In the genomic region with DNA sequence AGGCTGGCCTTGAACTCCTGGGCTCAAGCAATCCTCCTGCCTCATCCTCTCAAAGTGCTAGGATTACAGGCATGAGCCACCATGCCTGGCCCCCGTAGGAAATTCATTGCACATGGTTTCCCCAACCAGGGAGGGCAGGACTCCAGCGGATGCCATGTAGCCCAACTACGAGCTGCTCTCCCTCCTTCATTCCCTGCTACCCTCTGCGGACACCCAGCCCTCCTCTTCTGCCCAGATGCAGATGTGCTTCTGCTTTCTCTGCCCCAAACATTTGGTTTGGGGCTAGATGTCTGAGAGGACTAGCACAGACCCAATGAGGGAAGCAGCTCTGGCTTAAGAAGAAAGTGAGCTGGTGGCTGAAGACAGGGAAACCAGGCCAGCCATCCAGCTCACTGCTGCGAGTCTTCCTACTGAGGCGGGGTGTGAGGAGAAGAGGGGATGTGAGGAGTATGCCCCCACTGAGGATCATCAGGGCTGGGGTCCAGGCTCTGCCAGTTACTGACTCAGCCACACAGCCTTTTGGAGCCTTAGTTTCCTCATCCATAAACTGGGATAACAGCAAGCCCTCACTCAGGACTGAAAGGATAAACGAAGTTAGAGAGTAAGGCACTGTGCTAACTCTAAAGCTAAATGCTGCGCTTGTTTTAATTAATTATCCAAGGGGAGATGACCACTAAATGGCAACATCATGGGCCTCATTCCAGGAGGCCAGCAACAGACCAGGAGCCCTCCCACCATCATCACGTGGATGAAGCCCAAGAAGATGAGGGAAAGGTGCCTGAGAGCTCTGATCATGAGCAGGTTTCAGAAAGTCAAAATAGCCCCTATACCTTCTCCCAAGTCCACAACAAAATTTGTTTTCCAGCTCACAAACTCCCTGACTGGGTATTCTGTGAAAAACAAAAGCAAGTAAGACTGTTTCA, we compare ENCODE assay signal across 1 cellular context.
TF ChIP-seq lines count a peak whose summit lies in the region.

No MANE protein-coding gene starts in this region.

TF ChIP-seq in H1, 55 proteins besides CTCF, POLR2A, EP300 and RAD21:
- no peak for TF ChIP-seq CHD2 (IDR thresholded peaks at IDR 0.05; ENCODE audit: low read length)
- TF ChIP-seq, protein P1, sequence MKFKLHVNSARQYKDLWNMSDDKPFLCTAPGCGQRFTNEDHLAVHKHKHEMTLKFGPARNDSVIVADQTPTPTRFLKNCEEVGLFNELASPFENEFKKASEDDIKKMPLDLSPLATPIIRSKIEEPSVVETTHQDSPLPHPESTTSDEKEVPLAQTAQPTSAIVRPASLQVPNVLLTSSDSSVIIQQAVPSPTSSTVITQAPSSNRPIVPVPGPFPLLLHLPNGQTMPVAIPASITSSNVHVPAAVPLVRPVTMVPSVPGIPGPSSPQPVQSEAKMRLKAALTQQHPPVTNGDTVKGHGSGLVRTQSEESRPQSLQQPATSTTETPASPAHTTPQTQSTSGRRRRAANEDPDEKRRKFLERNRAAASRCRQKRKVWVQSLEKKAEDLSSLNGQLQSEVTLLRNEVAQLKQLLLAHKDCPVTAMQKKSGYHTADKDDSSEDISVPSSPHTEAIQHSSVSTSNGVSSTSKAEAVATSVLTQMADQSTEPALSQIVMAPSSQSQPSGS (IDR thresholded peaks at IDR 0.05; ENCODE audit: low read length), result no peak
